Comparison of ENCODE assay signal across 26 cellular contexts in the genomic region with DNA sequence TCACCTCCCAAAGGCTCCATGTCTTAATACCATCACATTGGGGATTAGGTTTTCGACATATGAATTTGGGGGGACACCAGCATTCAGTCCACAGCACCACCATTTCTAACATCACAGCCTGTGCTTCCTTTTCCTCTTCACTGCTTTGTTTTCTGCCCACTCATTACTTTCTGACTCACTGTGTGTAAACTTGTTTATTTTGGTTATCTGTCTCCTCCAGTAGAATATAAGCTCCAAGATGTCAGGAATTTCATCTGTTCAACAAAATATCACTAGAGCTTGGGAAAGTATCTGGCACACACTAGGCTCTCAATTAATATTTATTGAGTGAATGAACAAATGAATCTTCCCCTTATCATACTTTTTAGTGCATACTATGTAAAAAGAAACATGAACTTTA.
DNase-seq lines count a peak whose midpoint lies in the region; ATAC-seq, FAIRE-seq and TF ChIP-seq lines count a peak whose summit lies in the region.
"Had no signal": no experiment of that assay in that cellular context is flagged by ENCODE, and none has a peak within 500 bp of the region (broad histone marks: within the 10 kb centered on the region; RNA-seq: fewer than 3 reads in every experiment).

No MANE protein-coding gene starts in this region.

- DNase-seq in DMS53 (lab: John Stamatoyannopoulos, UW) (peak; percentile 41), DMS53 treated with DMSO at 0.1 percent for 48 hours (lab: John Stamatoyannopoulos, UW; ENCODE audit: unreplicated experiment) (no peak), astrocyte (ENCODE audit: low read depth) (peak; percentile 63), fibroblast of villous mesenchyme (ENCODE audit: low read depth) (peak; percentile 55), SIG-M5 (lab: John Stamatoyannopoulos, UW) (no peak), hippocampal formation (lab: John Stamatoyannopoulos, UW) (no peak), HepG2 (ENCODE audit: low spot score) (no peak)
- DNase-seq: activated CD4-positive, alpha-beta T cell treated with anti-CD3 and anti-CD28 coated beads for 36 hours; activated naive CD8-positive, alpha-beta T cell treated with anti-CD3 and anti-CD28 coated beads, Interleukin-2, amount 10 ng/mL, durations not matched to agents 7 days and 5 days; DMS 273 treated with DMSO at 0.1 percent for 48 hours; glutamatergic neuron; KG1; left ventricle myocardium superior; NCI-H1092; NCI-H2029; NCI-H446 treated with DMSO at 0.1 percent for 48 hours; nucleus accumbens; right lobe of liver; stimulated activated naive B cell treated with anti-CD40 and anti-IgM and Interleukin-4, amounts not matched to agents 10 μg/mL and 1 μg/mL and 100 μg/mL, for 72 hours; tibial artery had no signal

- H2AFZ ChIP-seq in astrocyte (ENCODE audit: low read depth, low read length) (peak overlapping the region; percentile 12), HepG2 (ENCODE audit: low read length) (no peak overlapping the region)

- H3K79me2 ChIP-seq in astrocyte (ENCODE audit: insufficient read depth, low read length) (no peaks in the 10 kb centered on the region), HepG2 (ENCODE audit: insufficient read depth, low read length) (no peaks in the 10 kb centered on the region)

- peaks cover 1% of the 10 kb centered on the region for H3K9me3 Mint-ChIP-seq in astrocyte (ENCODE audit: unreplicated experiment)
- H3K9me3 Mint-ChIP-seq: activated naive CD8-positive, alpha-beta T cell treated with anti-CD3 and anti-CD28 coated beads, Interleukin-2, amount 10 ng/mL, durations not matched to agents 7 days and 5 days; dendritic cell treated with granulocyte-macrophage colony-stimulating factor and Interleukin-4, amounts not matched to agents 40 ng/mL and 50 ng/mL, for 4 days; stimulated activated naive B cell treated with anti-CD40 and anti-IgM and Interleukin-4, amounts not matched to agents 10 μg/mL and 1 μg/mL and 100 μg/mL, for 72 hours had no signal

- H3K36me3 Mint-ChIP-seq in astrocyte (ENCODE audit: low read depth, unreplicated experiment): no peaks in the 10 kb centered on the region
- H3K36me3 Mint-ChIP-seq: activated naive CD8-positive, alpha-beta T cell treated with anti-CD3 and anti-CD28 coated beads, Interleukin-2, amount 10 ng/mL, durations not matched to agents 7 days and 5 days; stimulated activated naive B cell treated with anti-CD40 and anti-IgM and Interleukin-4, amounts not matched to agents 10 μg/mL and 1 μg/mL and 100 μg/mL, for 72 hours had no signal

- no peak overlapping the region for H3K9ac ChIP-seq in astrocyte (ENCODE audit: low read length)
- no peak overlapping the region for H3K9ac ChIP-seq in HepG2 (ENCODE audit: insufficient read depth, low read depth, low read length)
- H3K9ac ChIP-seq: BLaER1 treated with 17β-estradiol and CSF1 and Interleukin-3, amounts not matched to agents 10 nM and 100 nM had no signal

- H3K4me3 ChIP-seq in astrocyte (ENCODE audit: insufficient read depth, low read depth, low read length) (no peak overlapping the region), fibroblast of villous mesenchyme (ENCODE audit: low read depth, low read length) (no peak overlapping the region), HepG2 (replicated peaks in 1 of 3; ENCODE audit: insufficient read depth in 1 of 3, low read depth in 2 of 3, low read length in 3 of 3) (no peak overlapping the region)
- H3K4me3 ChIP-seq: BLaER1 treated with 17β-estradiol and CSF1 and Interleukin-3, amounts not matched to agents 10 nM and 100 nM; right lobe of liver; tibial artery had no signal

- BruUV-seq in HepG2 (replicated peaks; lab: Mats Ljungman, UMichigan): no TSS peak

- peaks cover 2% of the 10 kb centered on the region for H3K27me3 Mint-ChIP-seq in astrocyte (ENCODE audit: low read depth, unreplicated experiment)

- TF ChIP-seq EP300 in HepG2 (IDR thresholded peaks at IDR 0.05; ENCODE audit: low read depth in 2 of 2, low read length in 2 of 2) (no peak), HepG2 (CRISPR knock-in tag; IDR thresholded peaks at IDR 0.05; ENCODE audit: borderline replicate concordance) (no peak)

- no peak for TF ChIP-seq POLR2A in HepG2 (IDR thresholded peaks at IDR 0.05; ENCODE audit: insufficient read depth in 1 of 2, low read depth in 2 of 2, low read length in 2 of 2)

- POLR2A ChIA-PET in HepG2 (lab: Yijun Ruan, JAX): no interaction called here

- intact Hi-C loops in HepG2 (cut with micrococcal nuclease; ENCODE audit: unreplicated experiment): no loop called here

- H3K27ac ChIP-seq in astrocyte (ENCODE audit: low read depth, low read length) (no peak overlapping the region), HepG2 (ENCODE audit: extremely low read length, insufficient read depth, low read length) (no peak overlapping the region)
- H3K27ac ChIP-seq: 22Rv1; BLaER1 treated with 17β-estradiol and CSF1 and Interleukin-3, amounts not matched to agents 10 nM and 100 nM; right lobe of liver; RWPE1; tibial artery had no signal

- ATAC-seq in HG03159 (IDR thresholded peaks at IDR 0.05; ENCODE audit: unreplicated experiment) (no peak), HepG2 (no peak)
- ATAC-seq: activated CD4-positive, alpha-beta T cell treated with anti-CD3 and anti-CD28 coated beads for 36 hours; left ventricle myocardium superior; right lobe of liver; stimulated activated naive B cell treated with anti-CD40 and anti-IgM and Interleukin-4, amounts not matched to agents 10 μg/mL and 1 μg/mL and 100 μg/mL, for 72 hours had no signal

- H4K20me1 ChIP-seq in astrocyte (ENCODE audit: insufficient read depth, low read length) (no peaks in the 10 kb centered on the region), HepG2 (ENCODE audit: insufficient read depth, low read length) (no peaks in the 10 kb centered on the region)
- H4K20me1 ChIP-seq: BLaER1 treated with 17β-estradiol and CSF1 and Interleukin-3, amounts not matched to agents 10 nM and 100 nM had no signal

- no peak for TF ChIP-seq RAD21 in HepG2 (CRISPR knock-in tag; IDR thresholded peaks at IDR 0.05)

- FAIRE-seq in astrocyte (lab: Jason Lieb, UNC): peak; percentile 58
- FAIRE-seq in HepG2 (lab: Jason Lieb, UNC): no peak
- FAIRE-seq: TTC549 had no signal

- H3K36me3 ChIP-seq in astrocyte (ENCODE audit: insufficient read depth, low read length) (no peaks in the 10 kb centered on the region), HepG2 (replicated peaks in 1 of 2; ENCODE audit: control insufficient read depth in 1 of 2, insufficient read depth in 2 of 2, low read length in 2 of 2) (no peaks in the 10 kb centered on the region)
- H3K36me3 ChIP-seq: BLaER1 treated with 17β-estradiol and CSF1 and Interleukin-3, amounts not matched to agents 10 nM and 100 nM; right lobe of liver; tibial artery had no signal

- CTCF ChIA-PET in HepG2 (lab: Yijun Ruan, JAX; ENCODE audit: low intra/inter-chr PET ratio, low total read pairs): no interaction called here

- H3K4me2 ChIP-seq in astrocyte (ENCODE audit: low read length) (peak overlapping the region; percentile 32), HepG2 (ENCODE audit: low read depth, low read length) (no peak overlapping the region)

- in situ Hi-C loops in HepG2 (cut with HindIII; ENCODE audit: extremely low pct_ligation_motif_present, low pct_unique_long_range_greater_than_20kb): no loop called here

- H3K4me1 Mint-ChIP-seq in astrocyte (ENCODE audit: low read depth, unreplicated experiment): peaks cover 3% of the 10 kb centered on the region
- H3K4me1 Mint-ChIP-seq: activated CD4-positive, alpha-beta T cell treated with anti-CD3 and anti-CD28 coated beads for 36 hours; activated naive CD8-positive, alpha-beta T cell treated with anti-CD3 and anti-CD28 coated beads, Interleukin-2, amount 10 ng/mL, durations not matched to agents 7 days and 5 days; stimulated activated naive B cell treated with anti-CD40 and anti-IgM and Interleukin-4, amounts not matched to agents 10 μg/mL and 1 μg/mL and 100 μg/mL, for 72 hours had no signal

- H3K27me3 ChIP-seq in astrocyte (ENCODE audit: insufficient read depth, low read length) (no peaks in the 10 kb centered on the region), HepG2 (ENCODE audit: control insufficient read depth in 1 of 2, insufficient read depth in 2 of 2, low read length in 2 of 2) (peaks cover 0 to 2% of the 10 kb centered on the region in 2 experiments; a peak in 1 of 5 replicates)
- H3K27me3 ChIP-seq: right lobe of liver, tibial artery had no signal

- TF ChIP-seq CTCF in astrocyte (IDR thresholded peaks at IDR 0.05; ENCODE audit: insufficient read depth, low read depth, low read length): no peak
- no peak for TF ChIP-seq CTCF in fibroblast of villous mesenchyme (IDR thresholded peaks at IDR 0.05; ENCODE audit: insufficient read depth, low read depth, low read length)
- no peak for TF ChIP-seq CTCF in HepG2 (CRISPR knock-in tag; IDR thresholded peaks at IDR 0.05)

- WGBS in HepG2 (ENCODE audit: low lambda C conversion rate): 17% methylated on average over 1 of the region's 1 CpG

- no peak overlapping the region for H3K27ac Mint-ChIP-seq in astrocyte (ENCODE audit: unreplicated experiment)
- H3K27ac Mint-ChIP-seq: activated CD4-positive, alpha-beta T cell treated with anti-CD3 and anti-CD28 coated beads for 36 hours; activated naive CD8-positive, alpha-beta T cell treated with anti-CD3 and anti-CD28 coated beads, Interleukin-2, amount 10 ng/mL, durations not matched to agents 7 days and 5 days; dendritic cell treated with granulocyte-macrophage colony-stimulating factor and Interleukin-4, amounts not matched to agents 40 ng/mL and 50 ng/mL, for 4 days; stimulated activated naive B cell treated with anti-CD40 and anti-IgM and Interleukin-4, amounts not matched to agents 10 μg/mL and 1 μg/mL and 100 μg/mL, for 72 hours had no signal

- peaks cover 8% of the 10 kb centered on the region for H3K4me1 ChIP-seq in astrocyte (ENCODE audit: insufficient read depth, low read length)
- H3K4me1 ChIP-seq in HepG2 (ENCODE audit: insufficient read depth, low read length): no peaks in the 10 kb centered on the region
- H3K4me1 ChIP-seq: right lobe of liver had no signal

- no peak overlapping the region for H3K4me3 Mint-ChIP-seq in astrocyte (ENCODE audit: unreplicated experiment)
- H3K4me3 Mint-ChIP-seq: activated CD4-positive, alpha-beta T cell treated with anti-CD3 and anti-CD28 coated beads for 36 hours; activated naive CD8-positive, alpha-beta T cell treated with anti-CD3 and anti-CD28 coated beads, Interleukin-2, amount 10 ng/mL, durations not matched to agents 7 days and 5 days; dendritic cell treated with granulocyte-macrophage colony-stimulating factor and Interleukin-4, amounts not matched to agents 40 ng/mL and 50 ng/mL, for 4 days; stimulated activated naive B cell treated with anti-CD40 and anti-IgM and Interleukin-4, amounts not matched to agents 10 μg/mL and 1 μg/mL and 100 μg/mL, for 72 hours had no signal

- H3K9me3 ChIP-seq in astrocyte (ENCODE audit: insufficient read depth, low read depth, low read length) (no peaks in the 10 kb centered on the region), HepG2 (ENCODE audit: low read length) (no peaks in the 10 kb centered on the region)
- H3K9me3 ChIP-seq: BLaER1 treated with 17β-estradiol and CSF1 and Interleukin-3, amounts not matched to agents 10 nM and 100 nM; right lobe of liver; tibial artery had no signal

Comparison
In these comparisons a context has a peak if more than half of its experiments do, and no peak if none do; other contexts are left out.
1. DNase-seq: peak in DMS53 (single experiment), astrocyte (single experiment) and fibroblast of villous mesenchyme (single experiment); none in DMS53 treated with DMSO at 0.1 percent for 48 hours (single experiment), SIG-M5 (single experiment), hippocampal formation (0 of 2) and HepG2 (single experiment).